ENCODE assay signal across 20 cellular contexts in the genomic region with DNA sequence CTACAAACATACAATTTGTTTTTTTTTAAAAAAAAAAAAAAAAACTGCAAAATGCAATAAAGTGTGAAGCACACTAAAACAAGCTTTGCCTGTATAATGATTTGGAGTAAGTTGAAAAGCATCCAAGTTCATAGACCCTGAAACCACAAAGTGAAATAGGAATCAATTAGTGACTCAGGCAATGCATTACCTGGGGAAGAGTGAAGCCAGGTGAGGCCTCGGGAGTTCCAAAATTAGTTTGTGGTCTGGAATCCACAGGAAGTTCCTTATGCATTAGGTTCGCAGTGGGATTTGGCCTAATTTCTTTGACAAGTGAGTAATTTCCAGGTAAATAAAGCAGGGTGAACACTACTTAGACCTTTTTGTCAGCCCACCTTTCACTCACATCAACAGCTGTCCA.
"Had no signal": no experiment of that assay in that cellular context is flagged by ENCODE, and none has a peak within 500 bp of the region (broad histone marks: within the 10 kb centered on the region; RNA-seq: fewer than 3 reads in every experiment).

No MANE protein-coding gene starts in this region.

- H3K27me3 ChIP-seq: adrenal gland, hepatocyte, spleen, upper lobe of left lung had no signal

- H3K4me1 Mint-ChIP-seq: activated naive CD4-positive, alpha-beta T cell treated with anti-CD3 and anti-CD28 coated beads, Interleukin-2, amount 50 U/mL, for 24 hours; stimulated activated memory B cell treated with anti-CD40 and anti-IgM and Interleukin-4, amounts not matched to agents 10 μg/mL and 1 μg/mL and 100 μg/mL, for 72 hours had no signal

- H3K9ac ChIP-seq: parathyroid adenoma had no signal

- H3K4me2 ChIP-seq: hepatocyte had no signal

- FAIRE-seq: astrocyte, endothelial cell of umbilical vein had no signal

- H2AFZ ChIP-seq: hepatocyte, parathyroid adenoma had no signal

- H3K27me3 Mint-ChIP-seq: activated naive CD4-positive, alpha-beta T cell treated with anti-CD3 and anti-CD28 coated beads, Interleukin-2, amount 50 U/mL, for 24 hours; dendritic cell treated with granulocyte-macrophage colony-stimulating factor and Interleukin-4, amounts not matched to agents 40 ng/mL and 50 ng/mL, for 4 days; stimulated activated memory B cell treated with anti-CD40 and anti-IgM and Interleukin-4, amounts not matched to agents 10 μg/mL and 1 μg/mL and 100 μg/mL, for 72 hours had no signal

- H3K4me1 ChIP-seq: adrenal gland, parathyroid adenoma, spleen, upper lobe of left lung had no signal

- H3K9me3 ChIP-seq: adrenal gland, thoracic aorta, upper lobe of left lung had no signal

- H3K4me3 Mint-ChIP-seq: activated naive CD4-positive, alpha-beta T cell treated with anti-CD3 and anti-CD28 coated beads, Interleukin-2, amount 50 U/mL, for 24 hours; dendritic cell treated with granulocyte-macrophage colony-stimulating factor and Interleukin-4, amounts not matched to agents 40 ng/mL and 50 ng/mL, for 4 days; nephron; stimulated activated memory B cell treated with anti-CD40 and anti-IgM and Interleukin-4, amounts not matched to agents 10 μg/mL and 1 μg/mL and 100 μg/mL, for 72 hours had no signal

- H3K27ac Mint-ChIP-seq: activated naive CD4-positive, alpha-beta T cell treated with anti-CD3 and anti-CD28 coated beads, Interleukin-2, amount 50 U/mL, for 24 hours; dendritic cell treated with granulocyte-macrophage colony-stimulating factor and Interleukin-4, amounts not matched to agents 40 ng/mL and 50 ng/mL, for 4 days; stimulated activated memory B cell treated with anti-CD40 and anti-IgM and Interleukin-4, amounts not matched to agents 10 μg/mL and 1 μg/mL and 100 μg/mL, for 72 hours had no signal

- H3K9me3 Mint-ChIP-seq: dendritic cell treated with granulocyte-macrophage colony-stimulating factor and Interleukin-4, amounts not matched to agents 40 ng/mL and 50 ng/mL, for 4 days had no signal

- H3K36me3 Mint-ChIP-seq: activated naive CD4-positive, alpha-beta T cell treated with anti-CD3 and anti-CD28 coated beads, Interleukin-2, amount 50 U/mL, for 24 hours; stimulated activated memory B cell treated with anti-CD40 and anti-IgM and Interleukin-4, amounts not matched to agents 10 μg/mL and 1 μg/mL and 100 μg/mL, for 72 hours had no signal

- H3K79me2 ChIP-seq: hepatocyte, parathyroid adenoma had no signal

- ATAC-seq: left lobe of liver; stimulated activated memory B cell treated with anti-CD40 and anti-IgM and Interleukin-4, amounts not matched to agents 10 μg/mL and 1 μg/mL and 100 μg/mL, for 72 hours had no signal

- H3K4me3 ChIP-seq: adrenal gland, hepatocyte, lung, spleen, thoracic aorta, upper lobe of left lung had no signal

- H3K36me3 ChIP-seq: adrenal gland, spleen, thoracic aorta, upper lobe of left lung, WERI-Rb-1 had no signal

- DNase-seq: activated CD4-positive, alpha-beta T cell treated with anti-CD3 and anti-CD28 coated beads for 1 hour; activated gamma-delta T cell; adrenal gland; effector memory CD4-positive, alpha-beta T cell; midbrain; spleen; stimulated activated CD4-positive, alpha-beta T cell treated with anti-CD3 and anti-CD28 coated beads, Interleukin-4, amount 100 ng/mL, for 4 hours; upper lobe of left lung; WERI-Rb-1 had no signal

- H3K27ac ChIP-seq: adrenal gland, hepatocyte, parathyroid adenoma, spleen, thoracic aorta, upper lobe of left lung, WERI-Rb-1 had no signal
